In genomic region chr1:101167891-101168290, GRCh38 we compare ENCODE assay signal across 13 cellular contexts.
DNase-seq lines count a peak whose midpoint lies in the region; ATAC-seq and FAIRE-seq lines count a peak whose summit lies in the region.
"Had no signal": no experiment of that assay in that cellular context is flagged by ENCODE, and none has a peak within 500 bp of the region (broad histone marks: within the 10 kb centered on the region; RNA-seq: fewer than 3 reads in every experiment).

No MANE protein-coding gene starts in this region.

- ATAC-seq in GM18873 (IDR thresholded peaks at IDR 0.05; ENCODE audit: low FRiP score, unreplicated experiment) (peak; percentile 81), HG02852 (IDR thresholded peaks at IDR 0.05; ENCODE audit: unreplicated experiment) (peak; percentile 68), HG03565 (IDR thresholded peaks at IDR 0.05; ENCODE audit: unreplicated experiment) (peak; percentile 75), GM21367 (IDR thresholded peaks at IDR 0.05; ENCODE audit: unreplicated experiment) (no peak), Right ventricle myocardium inferior (no peak)
- ATAC-seq: left ventricle myocardium superior had no signal

- no peak for DNase-seq in GM18507 (ENCODE audit: extremely low spot score, insufficient read length, low read depth)
- no peak for DNase-seq in NCI-H2171 (lab: John Stamatoyannopoulos, UW)
- no peak for DNase-seq in Right ventricle myocardium inferior (ENCODE audit: missing footprints)
- no peak for DNase-seq in activated CD4-positive, alpha-beta T cell treated with anti-CD3 and anti-CD28 coated beads for 4 hours
- DNase-seq: AML-193, left ventricle myocardium superior, NCI-H1694 treated with DMSO at 0.1 percent for 48 hours, NCI-H510A, spleen had no signal

- FAIRE-seq in GM18507 (lab: Jason Lieb, UNC) = peak; percentile 5

- intact Hi-C loops in Right ventricle myocardium inferior (cut with DNase I) = no loop called here

Comparison
In these comparisons a context has a peak if more than half of its experiments do, and no peak if none do; other contexts are left out.
1. ATAC-seq: peak in GM18873 (single experiment), HG02852 (single experiment) and HG03565 (single experiment); none in GM21367 (single experiment) and Right ventricle myocardium inferior (single experiment).